Comparison of ENCODE assay signal across 17 cellular contexts in the genomic region with DNA sequence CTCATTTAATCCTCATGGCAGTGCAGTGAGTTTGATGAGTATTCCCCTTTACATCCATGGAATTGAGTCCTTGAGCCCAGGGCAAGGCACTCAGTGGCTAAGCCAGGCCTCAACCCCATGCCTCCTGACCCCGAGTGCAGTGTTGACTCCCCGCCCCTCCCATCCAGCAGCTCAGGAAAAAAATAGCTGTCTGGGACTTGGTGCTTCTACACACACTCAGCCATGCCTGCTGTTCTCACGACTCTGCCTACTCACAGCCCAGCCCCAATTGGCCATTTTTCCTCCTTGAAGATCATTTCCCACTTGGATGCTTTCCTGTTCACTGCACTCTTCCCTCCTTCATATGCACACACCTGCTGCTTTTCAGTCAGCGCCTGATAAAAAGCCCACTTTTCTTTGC. TPM values are rescaled to one million over a fixed set of nuclear protein-coding genes. Genes with fewer than 3 reads are reported as not detected.
DNase-seq lines count a peak whose midpoint lies in the region; ATAC-seq, FAIRE-seq and TF ChIP-seq lines count a peak whose summit lies in the region.
"Had no signal": no experiment of that assay in that cellular context is flagged by ENCODE, and none has a peak within 500 bp of the region (broad histone marks: within the 10 kb centered on the region; RNA-seq: fewer than 3 reads in every experiment).

No MANE protein-coding gene starts in this region.

- TF ChIP-seq CTCF in AG04450 (IDR thresholded peaks at IDR 0.05; ENCODE audit: low read depth, low read length) (no peak), chondrocyte (IDR thresholded peaks at IDR 0.05) (no peak), nephron (IDR thresholded peaks at IDR 0.05; ENCODE audit: unreplicated experiment in 3 of 3) (no peak)

- CTCF ChIA-PET in AG04450 (lab: Charles Lee) = interaction anchor here (1.2 to 1.6 kb wide), 3 partner anchors 647 to 718 kb away, joined by 3 to 10 read pairs (median 3); no protein-coding TSS in a partner anchor

- H3K36me3 Mint-ChIP-seq in chondrocyte (ENCODE audit: low read depth) = peaks cover 25% of the 10 kb centered on the region
- peaks cover 9% of the 10 kb centered on the region for H3K36me3 Mint-ChIP-seq in nephron (ENCODE audit: low read depth)
- H3K36me3 Mint-ChIP-seq: memory B cell had no signal

- POLR2A ChIA-PET in AG04450 (lab: Yijun Ruan, JAX) = interaction anchor here (0.7 kb wide), 2 partner anchors 51 to 421 kb away, joined by 3 read pairs; no protein-coding TSS in a partner anchor

- H3K27ac ChIP-seq in AG04450 (ENCODE audit: low read depth, low read length) = peak overlapping the region; percentile 21
- H3K27ac ChIP-seq: ovary, SJSA1, upper lobe of right lung had no signal

- H3K4me3 Mint-ChIP-seq in chondrocyte (ENCODE audit: unreplicated experiment) (peak overlapping the region; percentile 17), nephron (no peak overlapping the region)
- H3K4me3 Mint-ChIP-seq: B cell, memory B cell had no signal

- FAIRE-seq in HTR-8/SVneo (lab: Jason Lieb, UNC) = no peak
- FAIRE-seq: GM12891 had no signal

- H3K27ac Mint-ChIP-seq in chondrocyte (ENCODE audit: unreplicated experiment) (peak overlapping the region; percentile 28), nephron (peak overlapping the region in 2 of 3 experiments; percentile 2 to 48)
- H3K27ac Mint-ChIP-seq: B cell, memory B cell had no signal

- no peaks in the 10 kb centered on the region for H3K27me3 ChIP-seq in AG04450 (ENCODE audit: control insufficient read depth, insufficient read depth, low read length)
- H3K27me3 ChIP-seq: ovary, SJSA1, upper lobe of right lung had no signal

- H3K9me3 Mint-ChIP-seq in chondrocyte (ENCODE audit: low read depth) = no peaks in the 10 kb centered on the region
- no peaks in the 10 kb centered on the region for H3K9me3 Mint-ChIP-seq in nephron
- H3K9me3 Mint-ChIP-seq: memory B cell had no signal

- ATAC-seq in GM21447 (IDR thresholded peaks at IDR 0.05; ENCODE audit: unreplicated experiment) = no peak
- ATAC-seq: upper lobe of right lung had no signal

- H3K4me3 ChIP-seq in AG04450 (ENCODE audit: low read depth, low read length) = no peak overlapping the region
- H3K4me3 ChIP-seq: ovary, SJSA1, upper lobe of right lung had no signal

- DNase-seq in AG04450 (ENCODE audit: low read depth, low spot score) (no peak), DMS79 (lab: John Stamatoyannopoulos, UW) (peak; percentile 33), chondrocyte (ENCODE audit: low spot score) (no peak), Kasumi-1 (lab: John Stamatoyannopoulos, UW) (no peak), HTR-8/SVneo (ENCODE audit: insufficient read length, low spot score) (no peak)
- DNase-seq in activated CD4-positive, CD25-positive, alpha-beta regulatory T cell (lab: John Stamatoyannopoulos, UW) = no peak
- DNase-seq: activated CD8-positive, alpha-beta memory T cell treated with anti-CD3 and anti-CD28 coated beads, Interleukin-2, amount 50 U/mL, for 48 hours; amniotic stem cell; cortex of kidney; ovary; upper lobe of right lung had no signal

- H3K27me3 Mint-ChIP-seq in chondrocyte (ENCODE audit: low read depth) (no peaks in the 10 kb centered on the region), nephron (ENCODE audit: low read depth) (no peaks in the 10 kb centered on the region)

- no peaks in the 10 kb centered on the region for H3K9me3 ChIP-seq in AG04450 (ENCODE audit: control insufficient read depth, insufficient read depth, low read length)
- H3K9me3 ChIP-seq: ovary, SJSA1, upper lobe of right lung had no signal

- H3K4me1 Mint-ChIP-seq in chondrocyte (ENCODE audit: low read depth) = peaks cover 36% of the 10 kb centered on the region
- peaks cover 54% of the 10 kb centered on the region for H3K4me1 Mint-ChIP-seq in nephron
- H3K4me1 Mint-ChIP-seq: B cell, memory B cell had no signal

RNA-seq across cellular contexts. Expression of gene FOSL2, which starts 8.8 kb away (rescaled TPM):
- 45.3 and 50.3 TPM in 2 replicates for polyA plus RNA-seq in AG04450 (2011; rRNA removed)
- 105 and 117 TPM in 2 replicates for polyA minus RNA-seq in AG04450 (2011; rRNA and poly(A)+ RNA removed)
- 93.0 to 163 TPM (median 156 TPM) in 3 replicates for total RNA-seq in chondrocyte
